Comparison of ENCODE assay signal across 10 cellular contexts in the genomic region with DNA sequence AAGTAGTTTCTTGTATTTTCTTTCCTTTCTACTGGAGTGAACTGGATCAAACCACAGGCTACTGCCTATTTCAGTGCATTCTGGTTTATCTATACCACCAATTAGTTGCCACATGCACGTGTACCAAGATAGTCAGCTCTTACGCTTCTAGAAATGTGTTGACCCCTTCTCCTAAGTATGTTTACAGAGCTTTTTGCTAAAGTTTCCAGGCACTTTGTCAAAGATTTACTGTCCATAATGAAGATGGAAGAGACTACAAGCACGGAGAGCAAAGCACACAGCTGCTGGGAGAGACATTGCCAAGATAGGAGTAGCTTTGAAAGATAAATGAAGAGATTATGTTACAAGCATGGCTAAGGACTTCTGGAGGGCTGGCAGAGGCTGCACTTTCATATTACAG. TPM values are rescaled to one million over a fixed set of nuclear protein-coding genes. Genes with fewer than 3 reads are reported as not detected.
DNase-seq lines count a peak whose midpoint lies in the region; ATAC-seq and TF ChIP-seq lines count a peak whose summit lies in the region.
"Had no signal": no experiment of that assay in that cellular context is flagged by ENCODE, and none has a peak within 500 bp of the region (broad histone marks: within the 10 kb centered on the region; RNA-seq: fewer than 3 reads in every experiment).

No MANE protein-coding gene starts in this region.

- DNase-seq in MG63 (peak; percentile 8), PC-3 (no peak), left ventricle myocardium inferior (no peak), germinal center (ENCODE audit: low spot score) (no peak)
- DNase-seq: activated effector memory CD4-positive, alpha-beta T cell treated with Interleukin-2 at 50 U/mL for 16 hours; DMS53 had no signal

- H3K79me2 ChIP-seq in PC-3 (ENCODE audit: low read length): no peaks in the 10 kb centered on the region

- H3K27me3 ChIP-seq in MG63 (no peaks in the 10 kb centered on the region), PC-3 (ENCODE audit: low read length) (no peaks in the 10 kb centered on the region), left ventricle myocardium inferior (ENCODE audit: low read depth) (no peaks in the 10 kb centered on the region), skeletal muscle tissue (ENCODE audit: control insufficient read depth in 3 of 3, insufficient read depth in 3 of 3, low read length in 3 of 3) (no peaks in the 10 kb centered on the region)

- no peak for ATAC-seq in PC-3
- no peak for ATAC-seq in GM21528 (IDR thresholded peaks at IDR 0.05; ENCODE audit: low FRiP score, unreplicated experiment)
- no peak for ATAC-seq in GM19035 (IDR thresholded peaks at IDR 0.05; ENCODE audit: unreplicated experiment)

- H3K27ac ChIP-seq in PC-3 (ENCODE audit: low read length) (no peak overlapping the region), left ventricle myocardium inferior (replicated peaks) (peak overlapping the region; percentile 76), skeletal muscle tissue (ENCODE audit: low read depth, low read length) (no peak overlapping the region)
- H3K27ac ChIP-seq: VCaP had no signal

- no peak overlapping the region for H3K9ac ChIP-seq in PC-3 (ENCODE audit: low read length)
- peak overlapping the region in 1 of 3 donors; percentile 12 for H3K9ac ChIP-seq in skeletal muscle tissue (ENCODE audit: low read depth in 1 of 3, low read length in 3 of 3)

- H2AFZ ChIP-seq in PC-3 (ENCODE audit: low read length): peak overlapping the region; percentile 26; the same call in 1 of the 2 replicates

- H3K4me3 ChIP-seq in MG63 (no peak overlapping the region), PC-3 (ENCODE audit: low read length) (no peak overlapping the region), left ventricle myocardium inferior (peak overlapping the region; percentile 21), skeletal muscle tissue (ENCODE audit: low read length in 3 of 3) (peak overlapping the region in 2 of 3 donors; percentile 12 to 54)

- no TSS peak for BruUV-seq in PC-3 (replicated peaks; lab: Mats Ljungman, UMichigan)

- TF ChIP-seq CTCF in PC-3 (conservative IDR thresholded peaks at IDR 0.05; ENCODE audit: low read depth, low read length): no peak
- TF ChIP-seq CTCF in left ventricle myocardium inferior (IDR thresholded peaks at IDR 0.05; ENCODE audit: borderline replicate concordance): no peak

- H3K4me2 ChIP-seq in PC-3 (ENCODE audit: low read length): no peak overlapping the region

- H3K9me3 ChIP-seq in MG63 (no peaks in the 10 kb centered on the region), PC-3 (ENCODE audit: low read length) (no peaks in the 10 kb centered on the region), left ventricle myocardium inferior (replicated peaks) (no peaks in the 10 kb centered on the region), skeletal muscle tissue (ENCODE audit: control insufficient read depth in 3 of 3, low read length in 3 of 3) (no peaks in the 10 kb centered on the region)

- CTCF ChIA-PET in PC-3 (lab: Charles Lee): no interaction called here

- no peaks in the 10 kb centered on the region for H4K20me1 ChIP-seq in PC-3 (ENCODE audit: low read length)

- H3K4me1 ChIP-seq in PC-3 (ENCODE audit: insufficient read depth, low read length) (no peaks in the 10 kb centered on the region), left ventricle myocardium inferior (peaks cover 15% of the 10 kb centered on the region), skeletal muscle tissue (ENCODE audit: control insufficient read depth in 3 of 3, insufficient read depth in 3 of 3, low read length in 3 of 3) (peaks cover 0 to 8% (median 7%) of the 10 kb centered on the region in 3 donors)

- H3K36me3 ChIP-seq in MG63 (no peaks in the 10 kb centered on the region), PC-3 (ENCODE audit: low read depth, low read length) (no peaks in the 10 kb centered on the region), left ventricle myocardium inferior (no peaks in the 10 kb centered on the region), skeletal muscle tissue (ENCODE audit: control insufficient read depth in 3 of 3, insufficient read depth in 3 of 3, low read length in 3 of 3) (no peaks in the 10 kb centered on the region)

- intact Hi-C loops in PC-3 (cut with micrococcal nuclease): no loop called here
- intact Hi-C loops in left ventricle myocardium inferior (cut with micrococcal nuclease): no loop called here

- no peaks in the 10 kb centered on the region for H3F3A ChIP-seq in PC-3 (ENCODE audit: low read length, unreplicated experiment)

- no peaks in the 10 kb centered on the region for H3K9me2 ChIP-seq in PC-3 (replicated peaks; ENCODE audit: low read length)

- POLR2A ChIA-PET in PC-3 (lab: Charles Lee; ENCODE audit: unreplicated experiment): no interaction called here

RNA-seq across cellular contexts. Expression of gene KITLG, which starts 59.1 kb away (rescaled TPM):
- 16.7 and 23.4 TPM in 2 replicates for total RNA-seq in MG63 (2014; rRNA removed; shearing (Covaris generic); ENCODE audit: low replicate concordance)
- total RNA-seq in PC-3 (2014; rRNA removed) (8.4 and 14.9 TPM in 2 replicates), left ventricle myocardium inferior (8.6 TPM), skeletal muscle tissue (14.6 TPM)

Comparison
In these comparisons a context has a peak if more than half of its experiments do, and no peak if none do; other contexts are left out.
1. H3K4me3 ChIP-seq: peak in left ventricle myocardium inferior (single experiment) and skeletal muscle tissue (2 of 3); none in MG63 (single experiment) and PC-3 (single experiment).